Comparison of ENCODE assay signal across 30 cellular contexts in genomic region chr10:32746869-32747268, GRCh38.
"Had no signal": no experiment of that assay in that cellular context is flagged by ENCODE, and none has a peak within 500 bp of the region (broad histone marks: within the 10 kb centered on the region; RNA-seq: fewer than 3 reads in every experiment).

No MANE protein-coding gene starts in this region.

- FAIRE-seq: astrocyte, frontal cortex had no signal

- ATAC-seq: activated CD4-positive, CD25-positive, alpha-beta regulatory T cell treated with anti-CD3 and anti-CD28 coated beads, Interleukin-2, amount 50 U/mL, for 24 hours; activated CD8-positive, alpha-beta T cell treated with anti-CD3 and anti-CD28 coated beads for 36 hours; activated T-cell treated with anti-CD3 and anti-CD28 coated beads, Interleukin-2, amount 50 U/mL, for 4 hours; activated T-helper 17 cell treated with anti-CD3 and anti-CD28 coated beads, Interleukin-2, amount 50 U/mL, for 72 hours; esophagus mucosa; T-helper 17 cell had no signal

- H3K36me3 ChIP-seq: brain microvascular endothelial cell, WERI-Rb-1 had no signal

- H3K27ac ChIP-seq: brain microvascular endothelial cell, coronary artery, dorsolateral prefrontal cortex, WERI-Rb-1 had no signal

- H3K4me3 ChIP-seq: coronary artery, dorsolateral prefrontal cortex had no signal

- H3K27me3 ChIP-seq: brain microvascular endothelial cell, dorsolateral prefrontal cortex had no signal

- DNase-seq: activated B cell treated with CpG ODN at 0.5 μM for 24 hours; activated CD4-positive, alpha-beta T cell treated with anti-CD3 and anti-CD28 coated beads for 48 hours; activated CD4-positive, alpha-beta T cell treated with anti-CD3 and anti-CD28 coated beads, Interleukin-2, amount 50 U/mL, for 1 hour; activated CD4-positive, alpha-beta T cell treated with anti-CD3 and anti-CD28 coated beads, Interleukin-2, amount 50 U/mL, for 48 hours; activated CD8-positive, alpha-beta T cell treated with anti-CD3 and anti-CD28 coated beads for 36 hours; activated effector memory CD4-positive, alpha-beta T cell treated with Interleukin-2 at 50 U/mL for 16 hours; activated gamma-delta T cell treated with Interleukin-2 at 50 U/mL for 16 hours; activated naive CD4-positive, alpha-beta T cell treated with anti-CD3 and anti-CD28 coated beads, Interleukin-2, amount 50 U/mL, for 16 hours; activated naive CD4-positive, alpha-beta T cell treated with Interleukin-2 at 50 U/mL for 16 hours; activated T-cell treated with anti-CD3 and anti-CD28 coated beads, Interleukin-2, amount 50 U/mL, for 4 hours; amniotic stem cell; anterior cingulate cortex; brain microvascular endothelial cell; central memory CD4-positive, alpha-beta T cell; cerebellar nuclear complex; dorsolateral prefrontal cortex; effector memory CD4-positive, alpha-beta T cell; endodermal cell; foreskin fibroblast; head of caudate nucleus; T-helper 1 cell; T-helper 17 cell; T1000; WERI-Rb-1 had no signal
